16 cellular contexts compared by ENCODE assay signal in genomic region chr1:113887392-113887767, GRCh38. TPM values are rescaled to one million over a fixed set of nuclear protein-coding genes. Genes with fewer than 3 reads are reported as not detected.
DNase-seq lines count a peak whose midpoint lies in the region; ATAC-seq and TF ChIP-seq lines count a peak whose summit lies in the region.
"Had no signal": no experiment of that assay in that cellular context is flagged by ENCODE, and none has a peak within 500 bp of the region (broad histone marks: within the 10 kb centered on the region; RNA-seq: fewer than 3 reads in every experiment).

TSS of gene BCL2L15 (minus strand) at chr1:113887581. CDS start at chr1:113887375, 206 bp downstream.

- H3K36me3 Mint-ChIP-seq in activated naive CD4-positive, alpha-beta T cell treated with anti-CD3 and anti-CD28 coated beads, Interleukin-2, amount 50 U/mL, for 24 hours, result peaks cover 10% of the 10 kb centered on the region
- H3K36me3 Mint-ChIP-seq in activated naive CD4-positive, alpha-beta T cell treated with anti-CD3 and anti-CD28 coated beads, Interleukin-2, amount 50 U/mL, for 72 hours, result peaks cover 0 to 5% of the 10 kb centered on the region in 2 donors
- no peaks in the 10 kb centered on the region for H3K36me3 Mint-ChIP-seq in T-helper 17 cell (ENCODE audit: low read depth)
- H3K36me3 Mint-ChIP-seq: brain had no signal

- in situ Hi-C loops in transverse colon (cut with MboI; ENCODE audit: low pct_ligation_motif_present in 1 of 4, low pct_unique_long_range_greater_than_20kb in 1 of 4, low sequenced_read_pairs in 3 of 4), result no loop called here

- DNase-seq in activated naive CD4-positive, alpha-beta T cell treated with anti-CD3 and anti-CD28 coated beads, Interleukin-2, amount 50 U/mL, for 72 hours (ENCODE audit: low spot score in 2 of 2), result no peak
- DNase-seq in T-helper 17 cell, result no peak
- DNase-seq in left colon, result no peak
- DNase-seq in transverse colon, result no peak
- no peak for DNase-seq in stimulated activated CD4-positive, alpha-beta T cell treated with anti-CD3 and anti-CD28 coated beads, Interleukin-12 subunit alpha, Interleukin-12 subunit beta, amount 100 ng/mL, for 4 hours
- no peak for DNase-seq in NCI-H146 treated with DMSO at 0.1 percent for 48 hours (lab: John Stamatoyannopoulos, UW; ENCODE audit: unreplicated experiment)
- no peak for DNase-seq in NCI-H2227 (lab: John Stamatoyannopoulos, UW; ENCODE audit: unreplicated experiment)
- DNase-seq: activated B cell treated with CpG ODN at 0.5 μM for 24 hours; activated CD8-positive, alpha-beta memory T cell treated with anti-CD3 and anti-CD28 coated beads, Interleukin-2, amount 10 ng/mL, durations not matched to agents 7 days and 5 days; dorsolateral prefrontal cortex; mesendoderm; NCI-H774; right cardiac atrium had no signal

- TF ChIP-seq CTCF in transverse colon (IDR thresholded peaks at IDR 0.05), result no peak

- H3K27me3 Mint-ChIP-seq in activated naive CD4-positive, alpha-beta T cell treated with anti-CD3 and anti-CD28 coated beads, Interleukin-2, amount 50 U/mL, for 24 hours, result no peaks in the 10 kb centered on the region
- H3K27me3 Mint-ChIP-seq in T-helper 17 cell, result no peaks in the 10 kb centered on the region
- H3K27me3 Mint-ChIP-seq: activated B cell treated with CpG ODN at 0.5 μM for 24 hours; activated CD8-positive, alpha-beta memory T cell treated with anti-CD3 and anti-CD28 coated beads, Interleukin-2, amount 10 ng/mL, durations not matched to agents 7 days and 5 days; brain had no signal

- TF ChIP-seq EP300 in transverse colon (IDR thresholded peaks at IDR 0.05; ENCODE audit: low read depth), result no peak

- H3K27me3 ChIP-seq in transverse colon, result no peaks in the 10 kb centered on the region
- H3K27me3 ChIP-seq: dorsolateral prefrontal cortex had no signal

- no peak for ATAC-seq in activated naive CD4-positive, alpha-beta T cell treated with anti-CD3 and anti-CD28 coated beads, Interleukin-2, amount 50 U/mL, for 72 hours
- ATAC-seq in T-helper 17 cell, result no peak
- ATAC-seq in left colon, result peak; percentile 84
- ATAC-seq: activated CD8-positive, alpha-beta memory T cell treated with anti-CD3 and anti-CD28 coated beads, Interleukin-2, amount 10 ng/mL, durations not matched to agents 7 days and 5 days; right cardiac atrium had no signal

- intact Hi-C loops in left colon (cut with DNase I, micrococcal nuclease) (no loop called here), transverse colon (cut with DNase I; ENCODE audit: low total_unique reads) (no loop called here)

- 29 to 33% methylated on average over 2 to 3 of the region's 3 CpGs for WGBS in transverse colon (ENCODE audit: low coverage in 1 of 2), 2 donors

- H3K4me3 ChIP-seq in transverse colon, result peak within 1 kb of the TSS in 3 of 4 donors; percentile 31 to 47 (median 32)
- H3K4me3 ChIP-seq: dorsolateral prefrontal cortex had no signal

- no peaks in the 10 kb centered on the region for H3K9me3 Mint-ChIP-seq in activated naive CD4-positive, alpha-beta T cell treated with anti-CD3 and anti-CD28 coated beads, Interleukin-2, amount 50 U/mL, for 24 hours
- no peaks in the 10 kb centered on the region for H3K9me3 Mint-ChIP-seq in activated naive CD4-positive, alpha-beta T cell treated with anti-CD3 and anti-CD28 coated beads, Interleukin-2, amount 50 U/mL, for 72 hours
- H3K9me3 Mint-ChIP-seq: activated B cell treated with CpG ODN at 0.5 μM for 24 hours, brain had no signal

- peak within 1 kb of the TSS; percentile 77 to 86 (median 78) for H3K27ac ChIP-seq in transverse colon
- H3K27ac ChIP-seq: dorsolateral prefrontal cortex had no signal

- H3K36me3 ChIP-seq in transverse colon, result no peaks in the 10 kb centered on the region

- peak within 1 kb of the TSS; percentile 72 for H3K27ac Mint-ChIP-seq in activated naive CD4-positive, alpha-beta T cell treated with anti-CD3 and anti-CD28 coated beads, Interleukin-2, amount 50 U/mL, for 24 hours
- peak within 1 kb of the TSS in 1 of 2 donors; percentile 10 for H3K27ac Mint-ChIP-seq in activated naive CD4-positive, alpha-beta T cell treated with anti-CD3 and anti-CD28 coated beads, Interleukin-2, amount 50 U/mL, for 72 hours
- H3K27ac Mint-ChIP-seq in T-helper 17 cell, result peak within 1 kb of the TSS; percentile 44
- H3K27ac Mint-ChIP-seq: activated B cell treated with CpG ODN at 0.5 μM for 24 hours; activated CD8-positive, alpha-beta memory T cell treated with anti-CD3 and anti-CD28 coated beads, Interleukin-2, amount 10 ng/mL, durations not matched to agents 7 days and 5 days; brain had no signal

- H3K4me1 ChIP-seq in transverse colon, result peaks cover 0 to 38% (median 11%) of the 10 kb centered on the region in 4 donors

- peak; percentile 84 for TF ChIP-seq POLR2A in transverse colon (IDR thresholded peaks at IDR 0.05)

- H3K4me1 Mint-ChIP-seq in activated naive CD4-positive, alpha-beta T cell treated with anti-CD3 and anti-CD28 coated beads, Interleukin-2, amount 50 U/mL, for 24 hours, result peaks cover 23% of the 10 kb centered on the region
- peaks cover 28% of the 10 kb centered on the region for H3K4me1 Mint-ChIP-seq in T-helper 17 cell
- H3K4me1 Mint-ChIP-seq: brain had no signal

- H3K4me3 Mint-ChIP-seq in activated naive CD4-positive, alpha-beta T cell treated with anti-CD3 and anti-CD28 coated beads, Interleukin-2, amount 50 U/mL, for 24 hours, result no peak within 1 kb of the TSS
- H3K4me3 Mint-ChIP-seq in T-helper 17 cell, result peak within 1 kb of the TSS; percentile 83
- H3K4me3 Mint-ChIP-seq: activated B cell treated with CpG ODN at 0.5 μM for 24 hours; activated CD8-positive, alpha-beta memory T cell treated with anti-CD3 and anti-CD28 coated beads, Interleukin-2, amount 10 ng/mL, durations not matched to agents 7 days and 5 days had no signal

- no peaks in the 10 kb centered on the region for H3K9me3 ChIP-seq in T-helper 17 cell (ENCODE audit: control insufficient read depth, low read length, poor library complexity, severe bottlenecking)
- H3K9me3 ChIP-seq in transverse colon, result no peaks in the 10 kb centered on the region

RNA-seq across cellular contexts. Expression of gene BCL2L15, which starts in this region (rescaled TPM):
- total RNA-seq in activated naive CD4-positive, alpha-beta T cell treated with anti-CD3 and anti-CD28 coated beads, Interleukin-2, amount 50 U/mL, for 72 hours, result 1 to 10 TPM; 1.1 to 1.3 TPM
- total RNA-seq in T-helper 17 cell, result 1 to 10 TPM; 1.4 to 1.5 TPM
- total RNA-seq in left colon, result 100 to 1,000 TPM; 157 to 187 TPM
- total RNA-seq in transverse colon, result 100 to 1,000 TPM in 1 of 4 donors, 10 to 100 TPM in 3; 51.3 to 584 (median 89.3) TPM
- total RNA-seq: RPMI7951 had no signal

Comparison
In these comparisons a context has a peak if more than half of its experiments do, and no peak if none do; other contexts are left out.
1. RNA of gene BCL2L15 (total RNA-seq): 157 to 187 TPM in left colon and 51.3 to 584 TPM in transverse colon; 1.4 to 1.5 TPM in T-helper 17 cell and 1.1 to 1.3 TPM in activated naive CD4-positive, alpha-beta T cell treated with anti-CD3 and anti-CD28 coated beads, Interleukin-2, amount 50 U/mL, for 72 hours; every median in the first group is over 10 times any median in the second.